ENCODE assay signal across 14 cellular contexts in the genomic region with DNA sequence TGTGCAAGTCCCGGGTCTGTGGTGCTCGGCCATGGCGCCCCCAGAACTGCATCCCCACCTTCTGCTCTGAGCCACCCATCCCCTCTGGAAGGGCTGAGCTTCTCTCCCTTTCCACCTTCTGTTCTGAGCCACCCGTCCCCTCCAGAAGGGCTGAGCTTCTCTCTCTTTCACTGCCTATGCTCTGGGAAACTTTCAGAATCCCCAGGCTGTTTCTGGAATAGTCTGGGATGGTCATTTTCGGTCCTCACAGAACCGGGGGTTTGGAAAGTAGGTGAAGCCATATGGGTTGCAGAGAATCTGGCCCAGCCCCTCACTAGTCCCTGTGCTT. TPM values are rescaled to one million over a fixed set of nuclear protein-coding genes. Genes with fewer than 3 reads are reported as not detected.
DNase-seq lines count a peak whose midpoint lies in the region; ATAC-seq lines count a peak whose summit lies in the region.
"Had no signal": no experiment of that assay in that cellular context is flagged by ENCODE, and none has a peak within 500 bp of the region (broad histone marks: within the 10 kb centered on the region; RNA-seq: fewer than 3 reads in every experiment).

No MANE protein-coding gene starts in this region.

- POLR2A ChIA-PET in CD8-positive, alpha-beta memory T cell (lab: Charles Lee), result interaction anchor here (1.5 kb wide), 1 partner anchor 8 kb away, joined by 10 read pairs; no protein-coding TSS in a partner anchor

- H2BK5ac ChIP-seq in neuronal stem cell (ENCODE audit: low read length), result no peak overlapping the region

- H3K36me3 ChIP-seq in CD8-positive, alpha-beta memory T cell (ENCODE audit: insufficient read depth, low read length), result no peaks in the 10 kb centered on the region
- H3K36me3 ChIP-seq in Karpas-422 (ENCODE audit: insufficient read depth, low read length) (no peaks in the 10 kb centered on the region), duodenal mucosa (ENCODE audit: control insufficient read depth in 1 of 2, insufficient read depth in 2 of 2, low read length in 2 of 2) (no peaks in the 10 kb centered on the region), neuronal stem cell (replicated peaks in 1 of 2; ENCODE audit: control insufficient read depth in 2 of 2, insufficient read depth in 2 of 2, low read length in 2 of 2) (no peaks in the 10 kb centered on the region)
- H3K36me3 ChIP-seq: ovary, uterus had no signal

- H3K79me2 ChIP-seq in Karpas-422 (ENCODE audit: low read length), result peaks cover 36% of the 10 kb centered on the region

- peak overlapping the region; percentile 85 for H3K4me2 ChIP-seq in Karpas-422 (ENCODE audit: low read depth, low read length, poor library complexity, severe bottlenecking)
- no peak overlapping the region for H3K4me2 ChIP-seq in neuronal stem cell (ENCODE audit: insufficient read depth, low read length, poor library complexity, severe bottlenecking)

- no CpG with 5 or more reads among the region's 6 CpGs for WGBS in neuronal stem cell (ENCODE audit: extremely low coverage in 2 of 2, insufficient read length in 2 of 2, insufficient replicate concordance in 1 of 2), 2 donors

- no peak overlapping the region for H3K18ac ChIP-seq in neuronal stem cell (ENCODE audit: low read length)

- peak overlapping the region; percentile 87 for H3K9ac ChIP-seq in Karpas-422 (ENCODE audit: low read length)
- peak overlapping the region; percentile 28 to 70 for H3K9ac ChIP-seq in duodenal mucosa (ENCODE audit: low read depth in 1 of 2, low read length in 2 of 2)
- no peak overlapping the region for H3K9ac ChIP-seq in neuronal stem cell (ENCODE audit: low read depth, low read length, poor library complexity)

- H3K4me3 Mint-ChIP-seq in CD8-positive, alpha-beta memory T cell, result peak overlapping the region; percentile 95 to 99 (median 97)

- no peaks in the 10 kb centered on the region for H3K9me2 ChIP-seq in Karpas-422 (replicated peaks; ENCODE audit: insufficient read depth, low read length)

- H3K79me1 ChIP-seq in neuronal stem cell (ENCODE audit: low read depth, low read length), result peaks cover 4% of the 10 kb centered on the region

- peaks cover 0 to 15% (median 1%) of the 10 kb centered on the region in 3 donors for H3K36me3 Mint-ChIP-seq in CD8-positive, alpha-beta memory T cell

- H2BK15ac ChIP-seq in neuronal stem cell (ENCODE audit: low read length), result no peak overlapping the region

- no peak overlapping the region for H2BK120ac ChIP-seq in neuronal stem cell (ENCODE audit: low read depth, low read length)

- no peak overlapping the region for H3K14ac ChIP-seq in neuronal stem cell (ENCODE audit: low read length)

- H2BK12ac ChIP-seq in neuronal stem cell (ENCODE audit: low read length), result no peak overlapping the region

- no peak overlapping the region for H2AK5ac ChIP-seq in neuronal stem cell (ENCODE audit: low read depth, low read length)

- H2AFZ ChIP-seq in Karpas-422 (ENCODE audit: low read length), result peak overlapping the region; percentile 59; the same call in 1 of the 2 replicates
- H2AFZ ChIP-seq in neuronal stem cell (ENCODE audit: low read length), result peak overlapping the region; percentile 73

- DNase-seq in CD8-positive, alpha-beta memory T cell, result no peak
- DNase-seq in Karpas-422, result no peak
- no peak for DNase-seq in neuronal stem cell (ENCODE audit: low spot score)
- DNase-seq in NCI-H1694 (lab: John Stamatoyannopoulos, UW), result no peak
- no peak for DNase-seq in pons (ENCODE audit: low spot score)
- no peak for DNase-seq in dermis blood vessel endothelial cell
- DNase-seq: activated gamma-delta T cell, DMS 273 treated with DMSO at 0.1 percent for 48 hours, HCEC 1CT, NCI-H69, ovary, uterus had no signal

- H3K4me1 Mint-ChIP-seq in CD8-positive, alpha-beta memory T cell, result peaks cover 72 to 89% (median 77%) of the 10 kb centered on the region in 3 donors

- CTCF ChIA-PET in CD8-positive, alpha-beta memory T cell (lab: Charles Lee), result interaction anchor here (5.8 kb wide), 1 partner anchor 34 kb away, joined by 54 read pairs; no protein-coding TSS in a partner anchor

- H3K27me3 ChIP-seq in CD8-positive, alpha-beta memory T cell (ENCODE audit: insufficient read depth, low read length, poor library complexity, severe bottlenecking), result no peaks in the 10 kb centered on the region
- H3K27me3 ChIP-seq in Karpas-422 (ENCODE audit: low read length) (no peaks in the 10 kb centered on the region), duodenal mucosa (ENCODE audit: control insufficient read depth in 1 of 2, insufficient read depth in 2 of 2, low read length in 2 of 2) (no peaks in the 10 kb centered on the region), neuronal stem cell (ENCODE audit: control insufficient read depth in 3 of 3, insufficient read depth in 3 of 3, low read depth in 1 of 3, low read length in 3 of 3) (no peaks in the 10 kb centered on the region)
- H3K27me3 ChIP-seq: ovary, uterus had no signal

- peak overlapping the region; percentile 99 for H3K4me3 ChIP-seq in CD8-positive, alpha-beta memory T cell (ENCODE audit: low read length)
- H3K4me3 ChIP-seq in Karpas-422 (ENCODE audit: low read length), result peak overlapping the region; percentile 85
- H3K4me3 ChIP-seq in duodenal mucosa (ENCODE audit: low read depth in 1 of 2, low read length in 2 of 2), result peak overlapping the region; percentile 53 to 77
- no peak overlapping the region for H3K4me3 ChIP-seq in neuronal stem cell (ENCODE audit: low read length in 2 of 2)
- H3K4me3 ChIP-seq: ovary, uterus had no signal

- H3K27me3 Mint-ChIP-seq in CD8-positive, alpha-beta memory T cell, result peaks cover 0 to 1% of the 10 kb centered on the region in 2 donors

- H3K4ac ChIP-seq in neuronal stem cell (ENCODE audit: low read length), result no peak overlapping the region

- peak overlapping the region; percentile 99 for H3K27ac ChIP-seq in CD8-positive, alpha-beta memory T cell (ENCODE audit: low read depth, low read length)
- H3K27ac ChIP-seq in Karpas-422 (ENCODE audit: low read length) (peak overlapping the region; percentile 81), duodenal mucosa (ENCODE audit: low read depth, low read length) (peak overlapping the region; percentile 38), neuronal stem cell (replicated peaks; ENCODE audit: low read length) (no peak overlapping the region)
- H3K27ac ChIP-seq: ovary, uterus had no signal

- peak overlapping the region; percentile 97 to 100 (median 99) for H3K27ac Mint-ChIP-seq in CD8-positive, alpha-beta memory T cell

- no peak overlapping the region for H4K91ac ChIP-seq in neuronal stem cell (ENCODE audit: low read depth, low read length, poor library complexity)

- no peak overlapping the region for H4K8ac ChIP-seq in neuronal stem cell (ENCODE audit: low read depth, low read length)

- H3K9me3 Mint-ChIP-seq in CD8-positive, alpha-beta memory T cell, result no peaks in the 10 kb centered on the region

- H4K20me1 ChIP-seq in Karpas-422 (ENCODE audit: insufficient read depth, low read depth, low read length), result 0 out of 2 replicates have a peak, but pooled peaks cover 2% of the 10 kb centered on the region

- H3K4me1 ChIP-seq in CD8-positive, alpha-beta memory T cell (ENCODE audit: insufficient read depth, low read length), result peaks cover 82% of the 10 kb centered on the region
- H3K4me1 ChIP-seq in Karpas-422 (ENCODE audit: low read length) (peaks cover 45% of the 10 kb centered on the region), duodenal mucosa (ENCODE audit: control insufficient read depth in 1 of 2, insufficient read depth in 2 of 2, low read length in 2 of 2) (peaks cover 27 to 37% of the 10 kb centered on the region in 2 donors), neuronal stem cell (ENCODE audit: control insufficient read depth in 2 of 2, insufficient read depth in 1 of 2, low read depth in 1 of 2, low read length in 2 of 2) (peaks cover 17 to 20% of the 10 kb centered on the region in 2 donors)
- H3K4me1 ChIP-seq: uterus had no signal

- no peak for ATAC-seq in GM21619 (IDR thresholded peaks at IDR 0.05; ENCODE audit: unreplicated experiment)

- no peaks in the 10 kb centered on the region for H3K9me3 ChIP-seq in CD8-positive, alpha-beta memory T cell (ENCODE audit: low read length)
- H3K9me3 ChIP-seq in Karpas-422 (ENCODE audit: low read length), result no peaks in the 10 kb centered on the region
- no peaks in the 10 kb centered on the region for H3K9me3 ChIP-seq in duodenal mucosa (ENCODE audit: control insufficient read depth in 1 of 2, low read length in 2 of 2)
- peaks cover 3 to 5% of the 10 kb centered on the region in 2 donors for H3K9me3 ChIP-seq in neuronal stem cell (replicated peaks in 1 of 2; ENCODE audit: control insufficient read depth in 2 of 2, insufficient read depth in 1 of 2, low read depth in 1 of 2, low read length in 2 of 2)
- H3K9me3 ChIP-seq: ovary, uterus had no signal

- no peak overlapping the region for H3K23ac ChIP-seq in neuronal stem cell (ENCODE audit: low read depth, low read length, poor library complexity)

RNA-seq across cellular contexts. Expression of a gene that starts 3.4 kb away (rescaled TPM):
- total RNA-seq in CD8-positive, alpha-beta memory T cell, result 10 to 100 TPM; 11.5 to 14.1 TPM
- polyA plus RNA-seq in CD8-positive, alpha-beta memory T cell, result 72.5 TPM
- 51.7 and 142 TPM in 2 replicates for total RNA-seq in Karpas-422 (2014; rRNA removed; shearing (Covaris generic); ENCODE audit: low replicate concordance)
- 25.3 TPM for polyA plus RNA-seq in neuronal stem cell (2013, experiment 1 of 2)
- 27.6 TPM for polyA plus RNA-seq in neuronal stem cell (2013, experiment 2 of 2)
- 45.3 and 79.7 TPM in 2 replicates for total RNA-seq in dermis blood vessel endothelial cell

Comparison
In these comparisons a context has a peak if more than half of its experiments do, and no peak if none do; other contexts are left out.
1. H3K4me3 ChIP-seq: peak in CD8-positive, alpha-beta memory T cell (single experiment), Karpas-422 (single experiment) and duodenal mucosa (2 of 2); none in neuronal stem cell (0 of 2).